In genomic region chr3:124730129-124730919, GRCh38 we compare ENCODE assay signal across 8 cellular contexts. TPM values are rescaled to one million over a fixed set of nuclear protein-coding genes. Genes with fewer than 3 reads are reported as not detected.
DNase-seq lines count a peak whose midpoint lies in the region; ATAC-seq and TF ChIP-seq lines count a peak whose summit lies in the region.

UMPS (plus strand) TSS chr3:124730452; CDS start chr3:124730472, 20 bp downstream.

- no peak for TF ChIP-seq EP300 in upper lobe of left lung (IDR thresholded peaks at IDR 0.05)

- H3K27ac ChIP-seq in heart right ventricle (peak within 1 kb of the TSS in 9 of 10 donors; percentile 56 to 86 (median 74)), upper lobe of left lung (peak within 1 kb of the TSS; percentile 76 to 85 (median 78))

- peak; percentile 97 for ATAC-seq in HG02759 (IDR thresholded peaks at IDR 0.05; ENCODE audit: unreplicated experiment)
- ATAC-seq in heart right ventricle, result peak; percentile 95 to 99 (median 98)
- ATAC-seq in upper lobe of left lung (ENCODE audit: low FRiP score in 2 of 2), result peak; percentile 94 to 99

- peak within 1 kb of the TSS; percentile 87 for H3K9ac ChIP-seq in adipocyte (ENCODE audit: low read length)

- intact Hi-C loops in heart right ventricle (cut with DNase I) (no loop called here), posterior vena cava (cut with DNase I) (no loop called here)

- H3K4me1 ChIP-seq in adipocyte (ENCODE audit: control insufficient read depth, insufficient read depth, low read length), result peaks cover 22% of the 10 kb centered on the region
- H3K4me1 ChIP-seq in heart right ventricle, result peaks cover 0 to 41% (median 19%) of the 10 kb centered on the region in 9 donors
- H3K4me1 ChIP-seq in upper lobe of left lung, result peaks cover 14 to 34% (median 20%) of the 10 kb centered on the region in 4 donors

- H3K4me3 ChIP-seq in GM12865 (ENCODE audit: low read depth, low read length) (peak within 1 kb of the TSS; percentile 70), adipocyte (ENCODE audit: low read length) (peak within 1 kb of the TSS; percentile 90), heart right ventricle (peak within 1 kb of the TSS; percentile 75 to 95 (median 86)), upper lobe of left lung (peak within 1 kb of the TSS; percentile 66 to 94 (median 77))

- DNase-seq in GM12865 (ENCODE audit: low read depth) (peak; percentile 91), NCI-H1417 treated with DMSO at 0.1 percent for 48 hours (lab: John Stamatoyannopoulos, UW) (peak; percentile 42), T follicular helper cell (ENCODE audit: low read depth) (peak; percentile 86), adipocyte (ENCODE audit: low read depth) (peak; percentile 95), heart right ventricle (peak; percentile 93 to 96), posterior vena cava (ENCODE audit: low spot score) (peak; percentile 97), upper lobe of left lung (peak; percentile 91 to 99)

- H3K27me3 ChIP-seq in adipocyte (replicated peaks; ENCODE audit: control insufficient read depth, insufficient read depth, low read length), result no peaks in the 10 kb centered on the region
- peaks cover 0 to 40% (median 0%) of the 10 kb centered on the region in 7 donors for H3K27me3 ChIP-seq in heart right ventricle
- no peaks in the 10 kb centered on the region for H3K27me3 ChIP-seq in upper lobe of left lung

- TF ChIP-seq POLR2A in upper lobe of left lung (IDR thresholded peaks at IDR 0.05), result peak; percentile 12 to 84 (median 58)

- no peaks in the 10 kb centered on the region for H3K9me3 ChIP-seq in adipocyte (ENCODE audit: control insufficient read depth, low read length)
- H3K9me3 ChIP-seq in heart right ventricle, result no peaks in the 10 kb centered on the region
- no peaks in the 10 kb centered on the region for H3K9me3 ChIP-seq in upper lobe of left lung

- 0 to 1% methylated on average over 44 of the region's 44 CpGs for WGBS in heart right ventricle, 2 donors
- 1% methylated on average over 30 to 36 of the region's 44 CpGs for WGBS in upper lobe of left lung, 2 donors

- TF ChIP-seq CTCF in GM12865 (IDR thresholded peaks at IDR 0.05; ENCODE audit: insufficient read depth, low read depth, low read length, missing control alignments) (no peak), heart right ventricle (IDR thresholded peaks at IDR 0.05) (no peak), upper lobe of left lung (IDR thresholded peaks at IDR 0.05) (no peak)

- H3K36me3 ChIP-seq in adipocyte (ENCODE audit: control insufficient read depth, insufficient read depth, low read length, severe bottlenecking), result peaks cover 4% of the 10 kb centered on the region
- H3K36me3 ChIP-seq in heart right ventricle, result peaks cover 0 to 16% (median 4%) of the 10 kb centered on the region in 9 donors
- H3K36me3 ChIP-seq in upper lobe of left lung, result peaks cover 0 to 3% (median 0%) of the 10 kb centered on the region in 4 donors

RNA-seq across cellular contexts. Expression of gene UMPS, which starts in this region (rescaled TPM):
- 10 to 100 TPM in 3 of 10 donors, 1 to 10 TPM in 7; 4.9 to 14.4 (median 7.7) TPM for total RNA-seq in heart right ventricle
- 1 to 10 TPM; 3.1 to 6.5 TPM for polyA plus RNA-seq in heart right ventricle
- total RNA-seq in posterior vena cava, result 10 to 100 TPM; 15.5 to 16.1 TPM
- total RNA-seq in upper lobe of left lung, result 10 to 100 TPM in 5 of 6 donors, 1 to 10 TPM in 1; 5.0 to 26.2 (median 23.7) TPM

Comparison
In these comparisons a context has a peak if more than half of its experiments do, and no peak if none do; other contexts are left out.
1. Peak in every context shown above with its lines: DNase-seq, ATAC-seq, H3K4me3 ChIP-seq and H3K27ac ChIP-seq.
2. DNase-seq: peak in every context shown above with its lines; median percentile 97 in posterior vena cava; 95 in adipocyte; 95 in upper lobe of left lung; 94 in heart right ventricle; 91 in GM12865; 86 in T follicular helper cell; 42 in NCI-H1417 treated with DMSO at 0.1 percent for 48 hours.